In the genomic region with DNA sequence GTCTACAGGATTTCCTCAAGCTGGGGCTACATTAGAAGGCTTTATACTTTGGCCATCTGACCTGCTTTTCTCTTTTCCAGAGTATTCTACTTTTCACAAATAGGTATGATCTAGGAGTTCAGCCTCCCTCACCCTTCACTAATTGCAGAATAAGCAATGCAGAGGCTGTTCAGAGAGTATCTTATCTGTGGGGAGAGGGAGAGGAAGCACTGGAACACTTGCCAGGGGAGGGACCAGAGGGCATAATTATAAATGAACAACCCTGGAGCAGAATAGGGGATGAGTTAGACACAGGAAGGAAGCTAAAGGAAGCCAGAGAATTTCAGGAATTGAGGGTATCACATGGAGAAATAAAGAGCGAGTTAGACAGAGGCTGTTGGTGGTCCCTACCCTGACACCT, we compare ENCODE assay signal across 1 cellular context.
TF ChIP-seq lines count a peak whose summit lies in the region.

No MANE protein-coding gene starts in this region.

TF ChIP-seq in GM12878, 131 proteins besides CTCF, POLR2A, EP300 and RAD21:
- no peak for TF ChIP-seq YY1 (IDR thresholded peaks at IDR 0.05; ENCODE audit: low read depth, low read length)
- TF ChIP-seq SP1 (IDR thresholded peaks at IDR 0.05; ENCODE audit: low read depth, low read length): no peak
- no peak for TF ChIP-seq NBN (IDR thresholded peaks at IDR 0.05)
- no peak for TF ChIP-seq CREB1 (IDR thresholded peaks at IDR 0.05; ENCODE audit: low read depth)
- TF ChIP-seq SIX5 (IDR thresholded peaks at IDR 0.05; ENCODE audit: low read depth, low read length, severe bottlenecking): no peak
- no peak for TF ChIP-seq SREBF1 (IDR thresholded peaks at IDR 0.05; ENCODE audit: low read length)
- TF ChIP-seq SMAD5 (IDR thresholded peaks at IDR 0.05; ENCODE audit: low read depth): no peak
- TF ChIP-seq ATF7 (IDR thresholded peaks at IDR 0.05; ENCODE audit: low read depth): no peak
- no peak for TF ChIP-seq BHLHE40 (IDR thresholded peaks at IDR 0.05; ENCODE audit: borderline replicate concordance in 1 of 2, low read depth in 2 of 2, low read length in 1 of 2)
- TF ChIP-seq CBX5 (IDR thresholded peaks at IDR 0.05; ENCODE audit: low read depth): no peak
- no peak for TF ChIP-seq NR2F1 (conservative IDR thresholded peaks at IDR 0.05)
- TF ChIP-seq USF2 (IDR thresholded peaks at IDR 0.05; ENCODE audit: borderline replicate concordance, low read depth, low read length): no peak
- no peak for TF ChIP-seq PAX5 (IDR thresholded peaks at IDR 0.05; ENCODE audit: borderline replicate concordance, low read depth, low read length)
- no peak for TF ChIP-seq IRF4 (IDR thresholded peaks at IDR 0.05; ENCODE audit: low read depth, low read length)
